In genomic region chr1:23574265-23574754, GRCh38 we compare ENCODE assay signal across 17 cellular contexts. TPM values are rescaled to one million over a fixed set of nuclear protein-coding genes. Genes with fewer than 3 reads are reported as not detected.
DNase-seq lines count a peak whose midpoint lies in the region; ATAC-seq, FAIRE-seq and TF ChIP-seq lines count a peak whose summit lies in the region.
"Had no signal": no experiment of that assay in that cellular context is flagged by ENCODE, and none has a peak within 500 bp of the region (broad histone marks: within the 10 kb centered on the region; RNA-seq: fewer than 3 reads in every experiment).

No MANE protein-coding gene starts in this region.

- no peaks in the 10 kb centered on the region for H3K9me3 ChIP-seq in pancreas

- no peaks in the 10 kb centered on the region for H3K36me3 ChIP-seq in pancreas

- peaks cover 11% of the 10 kb centered on the region for H3K27me3 Mint-ChIP-seq in activated CD8-positive, alpha-beta T cell treated with anti-CD3 and anti-CD28 coated beads, Interleukin-2, amount 10 ng/mL, durations not matched to agents 7 days and 5 days (ENCODE audit: low read depth)
- H3K27me3 Mint-ChIP-seq in stimulated activated memory B cell treated with anti-CD40 and anti-IgM and Interleukin-4, amounts not matched to agents 10 μg/mL and 1 μg/mL and 100 μg/mL, for 72 hours, result no peaks in the 10 kb centered on the region

- DNase-seq in activated CD8-positive, alpha-beta T cell treated with anti-CD3 and anti-CD28 coated beads, Interleukin-2, amount 10 ng/mL, durations not matched to agents 7 days and 5 days, result no peak
- DNase-seq in pancreas (no peak), NCI-H187 treated with DMSO at 0.1 percent for 48 hours (lab: John Stamatoyannopoulos, UW) (no peak), sciatic nerve (ENCODE audit: low spot score) (no peak)
- DNase-seq: activated gamma-delta T cell; CD8-positive, alpha-beta memory T cell; GDM1; kidney glomerular epithelial cell; NCI-H1436; T-helper 2 cell had no signal

- no peaks in the 10 kb centered on the region for H3K9me3 Mint-ChIP-seq in activated CD8-positive, alpha-beta T cell treated with anti-CD3 and anti-CD28 coated beads, Interleukin-2, amount 10 ng/mL, durations not matched to agents 7 days and 5 days (ENCODE audit: insufficient read depth)
- peaks cover 3% of the 10 kb centered on the region for H3K9me3 Mint-ChIP-seq in stimulated activated memory B cell treated with anti-CD40 and anti-IgM and Interleukin-4, amounts not matched to agents 10 μg/mL and 1 μg/mL and 100 μg/mL, for 72 hours
- H3K9me3 Mint-ChIP-seq: CD8-positive, alpha-beta memory T cell had no signal

- H3K4me1 Mint-ChIP-seq in activated CD8-positive, alpha-beta T cell treated with anti-CD3 and anti-CD28 coated beads, Interleukin-2, amount 10 ng/mL, durations not matched to agents 7 days and 5 days (ENCODE audit: low read depth), result peaks cover 55% of the 10 kb centered on the region
- H3K4me1 Mint-ChIP-seq in stimulated activated memory B cell treated with anti-CD40 and anti-IgM and Interleukin-4, amounts not matched to agents 10 μg/mL and 1 μg/mL and 100 μg/mL, for 72 hours, result peaks cover 62% of the 10 kb centered on the region

- no peak for FAIRE-seq in pancreas (lab: Jason Lieb, UNC)
- FAIRE-seq: endothelial cell of umbilical vein had no signal

- no peaks in the 10 kb centered on the region for H3K36me3 Mint-ChIP-seq in activated CD8-positive, alpha-beta T cell treated with anti-CD3 and anti-CD28 coated beads, Interleukin-2, amount 10 ng/mL, durations not matched to agents 7 days and 5 days (ENCODE audit: low read depth)
- H3K36me3 Mint-ChIP-seq in stimulated activated memory B cell treated with anti-CD40 and anti-IgM and Interleukin-4, amounts not matched to agents 10 μg/mL and 1 μg/mL and 100 μg/mL, for 72 hours, result no peaks in the 10 kb centered on the region
- H3K36me3 Mint-ChIP-seq: CD8-positive, alpha-beta memory T cell had no signal

- H3K27me3 ChIP-seq in pancreas, result no peaks in the 10 kb centered on the region

- no peak overlapping the region for H3K4me3 ChIP-seq in pancreas
- H3K4me3 ChIP-seq: skin epidermis had no signal

- POLR2A ChIA-PET in activated CD8-positive, alpha-beta T cell treated with anti-CD3 and anti-CD28 coated beads, Interleukin-2, amount 10 ng/mL, durations not matched to agents 7 days and 5 days (lab: Charles Lee), result interaction anchor here (1.4 kb wide), 1 partner anchor 18 kb away, joined by 4 read pairs; no protein-coding TSS in a partner anchor

- H3K4me1 ChIP-seq in pancreas, result no peaks in the 10 kb centered on the region

- H3K27ac ChIP-seq in pancreas, result no peak overlapping the region
- H3K27ac ChIP-seq: RWPE1 had no signal

- ATAC-seq in GM18907 (IDR thresholded peaks at IDR 0.05; ENCODE audit: unreplicated experiment), result peak; percentile 54
- peak; percentile 39 for ATAC-seq in HG03108 (IDR thresholded peaks at IDR 0.05; ENCODE audit: unreplicated experiment)
- ATAC-seq in activated CD8-positive, alpha-beta T cell treated with anti-CD3 and anti-CD28 coated beads, Interleukin-2, amount 10 ng/mL, durations not matched to agents 7 days and 5 days, result no peak
- ATAC-seq in stimulated activated memory B cell treated with anti-CD40 and anti-IgM and Interleukin-4, amounts not matched to agents 10 μg/mL and 1 μg/mL and 100 μg/mL, for 72 hours, result peak; percentile 79
- no peak for ATAC-seq in pancreas
- no peak for ATAC-seq in GM21515 (IDR thresholded peaks at IDR 0.05; ENCODE audit: unreplicated experiment)
- no peak for ATAC-seq in sciatic nerve

- CTCF ChIA-PET in activated CD8-positive, alpha-beta T cell treated with anti-CD3 and anti-CD28 coated beads, Interleukin-2, amount 10 ng/mL, durations not matched to agents 7 days and 5 days (lab: Charles Lee), result interaction anchor here (1.3 to 11.1 kb wide), 4 partner anchors 17 to 62 kb away, joined by 4 to 144 read pairs (median 34); partner anchors contain the start of gene ID3

- peak overlapping the region; percentile 35 for H3K27ac Mint-ChIP-seq in activated CD8-positive, alpha-beta T cell treated with anti-CD3 and anti-CD28 coated beads, Interleukin-2, amount 10 ng/mL, durations not matched to agents 7 days and 5 days
- peak overlapping the region; percentile 90 for H3K27ac Mint-ChIP-seq in stimulated activated memory B cell treated with anti-CD40 and anti-IgM and Interleukin-4, amounts not matched to agents 10 μg/mL and 1 μg/mL and 100 μg/mL, for 72 hours
- H3K27ac Mint-ChIP-seq: CD8-positive, alpha-beta memory T cell had no signal

- intact Hi-C loops in pancreas (cut with DNase I) (no loop called here), sciatic nerve (cut with DNase I) (no loop called here)

- 81% methylated on average over 2 of the region's 2 CpGs for WGBS in pancreas, 2 donors

- TF ChIP-seq CTCF in pancreas (IDR thresholded peaks at IDR 0.05), result no peak

- no peak overlapping the region for H3K4me3 Mint-ChIP-seq in activated CD8-positive, alpha-beta T cell treated with anti-CD3 and anti-CD28 coated beads, Interleukin-2, amount 10 ng/mL, durations not matched to agents 7 days and 5 days
- H3K4me3 Mint-ChIP-seq in stimulated activated memory B cell treated with anti-CD40 and anti-IgM and Interleukin-4, amounts not matched to agents 10 μg/mL and 1 μg/mL and 100 μg/mL, for 72 hours, result peak overlapping the region; percentile 9
- H3K4me3 Mint-ChIP-seq: CD8-positive, alpha-beta memory T cell had no signal

RNA-seq across cellular contexts. Expression of gene ID3, which starts 15.0 kb away (rescaled TPM):
- 10 to 100 TPM; 31.4 to 34.4 TPM for total RNA-seq in activated CD8-positive, alpha-beta T cell treated with anti-CD3 and anti-CD28 coated beads, Interleukin-2, amount 10 ng/mL, durations not matched to agents 7 days and 5 days
- total RNA-seq in pancreas (10 to 100 TPM; 16.6 to 54.0 (median 31.2) TPM), sciatic nerve (289 TPM)
- polyA plus RNA-seq in pancreas, result 10 to 100 TPM; 40.1 to 51.9 TPM

RNA-seq across cellular contexts. Expression of gene E2F2, which starts 43.3 kb away (rescaled TPM):
- 10 to 100 TPM; 75.0 to 80.3 TPM for total RNA-seq in activated CD8-positive, alpha-beta T cell treated with anti-CD3 and anti-CD28 coated beads, Interleukin-2, amount 10 ng/mL, durations not matched to agents 7 days and 5 days
- total RNA-seq in pancreas, result under 1 TPM in 4 of 6 donors, not detected in 2; 0.14 to 0.40 (median 0.20) TPM
- polyA plus RNA-seq in pancreas, result under 1 TPM; 0.04 to 0.05 TPM
- 2.1 TPM for total RNA-seq in sciatic nerve

Comparison
In these comparisons a context has a peak if more than half of its experiments do, and no peak if none do; other contexts are left out.
1. ATAC-seq: peak in GM18907 (single experiment), HG03108 (single experiment) and stimulated activated memory B cell treated with anti-CD40 and anti-IgM and Interleukin-4, amounts not matched to agents 10 μg/mL and 1 μg/mL and 100 μg/mL, for 72 hours (single experiment); none in activated CD8-positive, alpha-beta T cell treated with anti-CD3 and anti-CD28 coated beads, Interleukin-2, amount 10 ng/mL, durations not matched to agents 7 days and 5 days (single experiment), pancreas (0 of 4), GM21515 (single experiment) and sciatic nerve (single experiment).
2. RNA of gene E2F2, which starts 43.3 kb away (total RNA-seq): 75.0 to 80.3 TPM in activated CD8-positive, alpha-beta T cell treated with anti-CD3 and anti-CD28 coated beads, Interleukin-2, amount 10 ng/mL, durations not matched to agents 7 days and 5 days; 2.1 TPM in sciatic nerve (single experiment) and 0.14 to 0.40 TPM in pancreas; every median in the first group is over 10 times any median in the second.